8 cellular contexts compared by ENCODE assay signal in genomic region chr1:155171836-155172731, GRCh38. TPM values are rescaled to one million over a fixed set of nuclear protein-coding genes. Genes with fewer than 3 reads are reported as not detected.
A peak's percentile ranks its signal among the peaks of the same experiment; 100 is the strongest.
DNase-seq lines count a peak whose midpoint lies in the region; ATAC-seq lines count a peak whose summit lies in the region.

No MANE protein-coding gene starts in this region.

- H3K36me3 Mint-ChIP-seq in dendritic cell treated with granulocyte-macrophage colony-stimulating factor and Interleukin-4, amounts not matched to agents 40 ng/mL and 50 ng/mL, for 4 days (ENCODE audit: low read depth): peaks cover 46% of the 10 kb centered on the region
- H3K36me3 Mint-ChIP-seq in naive thymus-derived CD8-positive, alpha-beta T cell: peaks cover 0 to 25% (median 5%) of the 10 kb centered on the region in 3 donors

- H3K9me3 ChIP-seq in MG63: no peaks in the 10 kb centered on the region

- POLR2A ChIA-PET in naive thymus-derived CD8-positive, alpha-beta T cell (lab: Charles Lee): interaction anchor here (0.6 to 7.8 kb wide), 15 partner anchors 22 to 216 kb away, joined by 3 to 150 read pairs (median 6); partner anchors contain the start of genes DPM3, MTX1, PBXIP1 and SCAMP3

- peak overlapping the region; percentile 97 for H3K27ac Mint-ChIP-seq in dendritic cell treated with granulocyte-macrophage colony-stimulating factor and Interleukin-4, amounts not matched to agents 40 ng/mL and 50 ng/mL, for 4 days
- H3K27ac Mint-ChIP-seq in naive thymus-derived CD8-positive, alpha-beta T cell: peak overlapping the region; percentile 86 to 100 (median 98)

- H3K4me1 Mint-ChIP-seq in dendritic cell treated with granulocyte-macrophage colony-stimulating factor and Interleukin-4, amounts not matched to agents 40 ng/mL and 50 ng/mL, for 4 days (ENCODE audit: low read depth): peaks cover 57% of the 10 kb centered on the region
- peaks cover 31 to 61% (median 58%) of the 10 kb centered on the region in 4 donors for H3K4me1 Mint-ChIP-seq in naive thymus-derived CD8-positive, alpha-beta T cell

- peaks cover 27% of the 10 kb centered on the region for H3K36me3 ChIP-seq in MG63

- H3K27me3 Mint-ChIP-seq in dendritic cell treated with granulocyte-macrophage colony-stimulating factor and Interleukin-4, amounts not matched to agents 40 ng/mL and 50 ng/mL, for 4 days: peaks cover 28% of the 10 kb centered on the region
- peaks cover 0 to 2% (median 0%) of the 10 kb centered on the region in 5 donors for H3K27me3 Mint-ChIP-seq in naive thymus-derived CD8-positive, alpha-beta T cell

- H3K4me3 Mint-ChIP-seq in dendritic cell treated with granulocyte-macrophage colony-stimulating factor and Interleukin-4, amounts not matched to agents 40 ng/mL and 50 ng/mL, for 4 days: peak overlapping the region; percentile 96
- peak overlapping the region; percentile 97 to 100 (median 99) for H3K4me3 Mint-ChIP-seq in naive thymus-derived CD8-positive, alpha-beta T cell

- ATAC-seq in GM19463 (IDR thresholded peaks at IDR 0.05; ENCODE audit: unreplicated experiment): peak; percentile 19
- ATAC-seq in naive thymus-derived CD8-positive, alpha-beta T cell: peak in 1 of 2 donors; percentile 35

- DNase-seq in MG63 (no peak), glomerular visceral epithelial cell (ENCODE audit: extremely low spot score) (no peak), SKM-1 treated with dmso at 0.1 percent for 144 hours (lab: John Stamatoyannopoulos, UW; ENCODE audit: unreplicated experiment) (no peak)
- no peak for DNase-seq in naive thymus-derived CD8-positive, alpha-beta T cell
- DNase-seq in effector CD4-positive, alpha-beta T cell: no peak
- DNase-seq in stimulated activated CD4-positive, alpha-beta T cell treated with anti-CD3 and anti-CD28 coated beads, Interleukin-2, amount 100 ng/mL, for 48 hours: no peak

- intact Hi-C loops in dendritic cell treated with granulocyte-macrophage colony-stimulating factor and Interleukin-4, amounts not matched to agents 40 ng/mL and 50 ng/mL, for 4 days (cut with micrococcal nuclease): no loop called here

- H3K4me3 ChIP-seq in MG63: peak overlapping the region; percentile 98

- no peaks in the 10 kb centered on the region for H3K9me3 Mint-ChIP-seq in dendritic cell treated with granulocyte-macrophage colony-stimulating factor and Interleukin-4, amounts not matched to agents 40 ng/mL and 50 ng/mL, for 4 days
- H3K9me3 Mint-ChIP-seq in naive thymus-derived CD8-positive, alpha-beta T cell: no peaks in the 10 kb centered on the region

- H3K27me3 ChIP-seq in MG63: no peaks in the 10 kb centered on the region

RNA-seq across cellular contexts. Expression of gene KRTCAP2, which starts 1.0 kb away (rescaled TPM):
- total RNA-seq in MG63 (2014; rRNA removed; shearing (Covaris generic); ENCODE audit: low replicate concordance): 220 and 236 TPM in 2 replicates
- 100 to 1,000 TPM; 148 to 152 TPM for total RNA-seq in naive thymus-derived CD8-positive, alpha-beta T cell
- polyA plus RNA-seq in naive thymus-derived CD8-positive, alpha-beta T cell: 100 to 1,000 TPM; 453 to 495 (median 490) TPM

RNA-seq across cellular contexts. Expression of gene TRIM46, which starts 1.6 kb away (rescaled TPM):
- total RNA-seq in MG63 (2014; rRNA removed; shearing (Covaris generic); ENCODE audit: low replicate concordance): not detected in 2 replicates
- total RNA-seq in naive thymus-derived CD8-positive, alpha-beta T cell: 1 to 10 TPM; 4.0 to 4.1 TPM
- polyA plus RNA-seq in naive thymus-derived CD8-positive, alpha-beta T cell: under 1 TPM; 0.40 to 0.92 (median 0.60) TPM

RNA-seq across cellular contexts. Expression of gene DPM3, which starts 31.8 kb away (rescaled TPM):
- total RNA-seq in MG63 (2014; rRNA removed; shearing (Covaris generic); ENCODE audit: low replicate concordance): 48.9 TPM in 1 of 2 replicates, not detected in the other
- total RNA-seq in naive thymus-derived CD8-positive, alpha-beta T cell: 10 to 100 TPM; 45.2 to 59.8 TPM
- polyA plus RNA-seq in naive thymus-derived CD8-positive, alpha-beta T cell: 100 to 1,000 TPM; 103 to 159 (median 159) TPM

RNA-seq across cellular contexts. Expression of gene THBS3, which starts 35.6 kb away (rescaled TPM):
- 9.1 and 11.0 TPM in 2 replicates for total RNA-seq in MG63 (2014; rRNA removed; shearing (Covaris generic); ENCODE audit: low replicate concordance)
- 10 to 100 TPM; 36.8 to 37.9 TPM for total RNA-seq in naive thymus-derived CD8-positive, alpha-beta T cell
- 1 to 10 TPM; 1.2 to 3.8 (median 3.0) TPM for polyA plus RNA-seq in naive thymus-derived CD8-positive, alpha-beta T cell

RNA-seq across cellular contexts. Expression of gene MTX1, which starts 36.4 kb away (rescaled TPM):
- 97.2 and 100 TPM in 2 replicates for total RNA-seq in MG63 (2014; rRNA removed; shearing (Covaris generic); ENCODE audit: low replicate concordance)
- total RNA-seq in naive thymus-derived CD8-positive, alpha-beta T cell: 10 to 100 TPM; 26.9 to 27.1 TPM
- polyA plus RNA-seq in naive thymus-derived CD8-positive, alpha-beta T cell: 10 to 100 TPM; 45.8 to 50.7 (median 48.5) TPM
